10 cellular contexts compared by ENCODE assay signal in the genomic region with DNA sequence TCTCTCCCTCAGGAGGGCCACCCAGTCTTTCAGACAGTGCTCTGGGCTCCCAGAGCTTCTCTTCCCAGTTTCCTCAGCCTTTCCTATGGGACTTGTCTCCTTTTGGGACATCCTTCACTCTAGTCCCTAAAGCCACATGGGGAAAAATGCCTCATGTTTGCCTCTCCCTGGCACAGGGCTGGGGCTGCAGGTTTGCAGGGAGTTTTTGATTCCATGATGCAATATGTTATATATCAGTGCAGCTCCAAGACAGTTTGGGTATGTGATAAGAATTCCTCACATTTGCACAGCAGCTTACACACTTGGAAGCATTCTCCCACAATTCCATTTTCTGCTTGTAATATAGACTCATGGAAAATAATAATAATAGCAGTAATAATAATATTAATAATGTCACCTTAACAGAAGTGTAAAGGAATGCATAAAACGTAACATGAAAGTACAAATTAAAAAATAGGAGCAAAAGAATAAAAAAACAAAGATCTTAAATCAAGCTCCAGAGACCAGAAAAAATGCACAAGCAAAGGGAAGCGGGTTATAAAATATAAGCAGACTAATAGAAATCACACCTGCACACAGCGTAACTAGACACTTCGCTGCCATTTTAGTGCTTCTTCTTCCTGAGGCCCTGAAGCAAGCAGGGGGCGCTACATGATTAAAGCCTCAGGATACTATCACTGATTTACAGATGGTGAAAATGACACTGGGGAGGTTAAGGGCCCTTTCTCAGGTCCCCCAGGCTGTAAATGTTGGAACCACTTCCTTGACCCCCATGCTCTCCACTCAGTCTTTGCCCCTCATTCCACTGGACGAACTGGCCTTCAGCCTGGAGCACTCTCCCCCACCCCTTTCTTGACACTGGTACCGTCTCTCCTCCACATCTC.
A peak's percentile ranks its signal among the peaks of the same experiment; 100 is the strongest.
DNase-seq lines count a peak whose midpoint lies in the region; ATAC-seq, FAIRE-seq and TF ChIP-seq lines count a peak whose summit lies in the region.
"Had no signal": no experiment of that assay in that cellular context is flagged by ENCODE, and none has a peak within 500 bp of the region (broad histone marks: within the 10 kb centered on the region; RNA-seq: fewer than 3 reads in every experiment).

No MANE protein-coding gene starts in this region.

- peaks cover 5% of the 10 kb centered on the region for H3K27me3 Mint-ChIP-seq in brain

- H3K4me1 Mint-ChIP-seq in brain = peaks cover 60% of the 10 kb centered on the region

- H3K4me3 Mint-ChIP-seq in brain = no peak overlapping the region

- FAIRE-seq in D721Med (lab: Jason Lieb, UNC) = no peak

- TF ChIP-seq CTCF in D721Med (IDR thresholded peaks at IDR 0.05; ENCODE audit: insufficient read depth, missing control alignments) (peak; percentile 34), LNCAP (IDR thresholded peaks at IDR 0.05) (peak; percentile 37; the same call in 1 of the 2 replicates), brain (conservative IDR thresholded peaks at IDR 0.05) (peak; percentile 48 to 56)

- H3K27ac Mint-ChIP-seq in brain = peak overlapping the region in 4 of 5 experiments; percentile 28 to 91 (median 79)

- ATAC-seq in GM19351 (IDR thresholded peaks at IDR 0.05; ENCODE audit: unreplicated experiment) (no peak), GM18505 (IDR thresholded peaks at IDR 0.05; ENCODE audit: unreplicated experiment) (no peak)

- H3K36me3 Mint-ChIP-seq in brain = no peaks in the 10 kb centered on the region

- no peak for TF ChIP-seq POLR2A in GM18505 (IDR thresholded peaks at IDR 0.05; ENCODE audit: borderline replicate concordance, extremely low read depth, insufficient read depth, insufficient read length)

- peaks cover 0 to 8% (median 0%) of the 10 kb centered on the region in 5 experiments for H3K9me3 Mint-ChIP-seq in brain

- DNase-seq in D721Med (ENCODE audit: insufficient read length, low spot score) = no peak
- peak; percentile 72 for DNase-seq in myocyte (ENCODE audit: low read depth)
- no peak for DNase-seq in pons (ENCODE audit: low spot score)
- no peak for DNase-seq in cortex of kidney (lab: John Stamatoyannopoulos, UW)
- DNase-seq: KG1, midbrain had no signal
